In the genomic region with DNA sequence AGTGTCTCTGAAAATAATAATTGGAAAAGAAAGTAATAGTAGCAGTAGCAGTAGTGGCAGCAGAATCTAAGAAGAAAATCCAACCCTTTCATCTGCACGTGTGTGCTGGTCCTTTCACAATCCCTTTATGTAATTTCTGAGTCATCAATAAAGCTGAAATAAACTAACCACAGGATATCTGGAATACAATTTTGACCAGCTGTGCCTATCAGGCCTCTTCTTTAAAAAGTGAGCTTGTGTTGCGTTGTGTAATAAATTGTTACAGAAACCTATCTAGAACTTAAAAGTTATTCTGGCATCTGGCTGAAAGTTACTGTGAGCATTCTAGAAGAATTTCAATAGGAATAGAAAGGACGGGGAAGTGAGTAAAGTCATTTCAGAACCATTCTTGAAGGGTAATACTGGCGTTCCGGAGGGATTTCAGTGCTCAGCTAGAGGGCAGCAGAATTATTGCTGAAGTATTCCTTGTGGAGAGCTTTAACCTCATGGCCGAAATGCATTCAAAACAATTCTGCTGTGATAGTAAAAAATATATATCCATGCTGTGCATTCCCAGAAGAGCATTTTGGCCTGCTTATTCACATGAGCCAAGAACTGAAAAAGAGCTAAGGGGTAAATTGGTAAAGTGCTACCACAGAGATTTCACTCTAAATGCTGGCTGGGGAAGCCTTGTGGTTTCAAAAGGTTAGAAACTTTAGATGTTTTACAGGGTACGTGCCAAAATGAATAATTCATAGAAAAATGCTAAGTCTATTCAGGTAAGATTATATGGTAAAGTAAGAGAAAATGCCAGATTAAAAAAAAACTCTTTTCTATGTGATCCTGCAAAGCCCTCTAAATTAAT, we compare ENCODE assay signal across 14 cellular contexts.
DNase-seq lines count a peak whose midpoint lies in the region; ATAC-seq and TF ChIP-seq lines count a peak whose summit lies in the region.
"Had no signal": no experiment of that assay in that cellular context is flagged by ENCODE, and none has a peak within 500 bp of the region (broad histone marks: within the 10 kb centered on the region; RNA-seq: fewer than 3 reads in every experiment).

No MANE protein-coding gene starts in this region.

- TF ChIP-seq POLR2A in Peyer's patch (IDR thresholded peaks at IDR 0.05) = no peak

- H3K4me1 Mint-ChIP-seq in T-helper 2 cell treated with Interferon-gamma antibody and Interleukin-4, amounts not matched to agents 5 μg/mL and 100 μg/mL, for 36 hours (ENCODE audit: low read depth) = no peaks in the 10 kb centered on the region
- H3K4me1 Mint-ChIP-seq: B cell had no signal

- no peak overlapping the region for H3K27ac Mint-ChIP-seq in T-helper 2 cell treated with Interferon-gamma antibody and Interleukin-4, amounts not matched to agents 5 μg/mL and 100 μg/mL, for 36 hours
- H3K27ac Mint-ChIP-seq: B cell had no signal

- peak; percentile 34 for TF ChIP-seq CTCF in BE2C (IDR thresholded peaks at IDR 0.05; ENCODE audit: low read depth, low read length)
- TF ChIP-seq CTCF in foreskin keratinocyte (conservative IDR thresholded peaks at IDR 0.05) = no peak
- no peak for TF ChIP-seq CTCF in Peyer's patch (IDR thresholded peaks at IDR 0.05)

- DNase-seq in BE2C (no peak), M059J (ENCODE audit: low read depth) (peak; percentile 16), adipocyte (ENCODE audit: low read depth) (peak; percentile 45), foreskin keratinocyte (peak; percentile 16 to 33), Peyer's patch (no peak)
- no peak for DNase-seq in T-helper 2 cell treated with Interferon-gamma antibody and Interleukin-4, amounts not matched to agents 5 μg/mL and 100 μg/mL, for 36 hours (ENCODE audit: low spot score)
- no peak for DNase-seq in activated T-cell treated with anti-CD3 and anti-CD28 coated beads, Interleukin-2, amount 50 U/mL, for 48 hours
- DNase-seq: activated CD8-positive, alpha-beta memory T cell treated with anti-CD3 and anti-CD28 coated beads for 24 hours; activated naive CD4-positive, alpha-beta T cell; OCI-M1; stimulated activated CD4-positive, alpha-beta T cell treated with anti-CD3 and anti-CD28 coated beads, Interleukin-2, amount 100 ng/mL, for 24 hours had no signal

- H3K4me1 ChIP-seq in BE2C = no peaks in the 10 kb centered on the region
- H3K4me1 ChIP-seq in adipocyte (ENCODE audit: control insufficient read depth, insufficient read depth, low read length) = peaks cover 14% of the 10 kb centered on the region
- no peaks in the 10 kb centered on the region for H3K4me1 ChIP-seq in foreskin keratinocyte
- H3K4me1 ChIP-seq in Peyer's patch = no peaks in the 10 kb centered on the region

- no peak overlapping the region for H3K4me3 Mint-ChIP-seq in T-helper 2 cell treated with Interferon-gamma antibody and Interleukin-4, amounts not matched to agents 5 μg/mL and 100 μg/mL, for 36 hours
- H3K4me3 Mint-ChIP-seq: B cell had no signal

- H3K27me3 Mint-ChIP-seq in T-helper 2 cell treated with Interferon-gamma antibody and Interleukin-4, amounts not matched to agents 5 μg/mL and 100 μg/mL, for 36 hours (ENCODE audit: low read depth) = no peaks in the 10 kb centered on the region
- H3K27me3 Mint-ChIP-seq: B cell had no signal

- no peaks in the 10 kb centered on the region for H3K27me3 ChIP-seq in BE2C
- H3K27me3 ChIP-seq in adipocyte (replicated peaks; ENCODE audit: control insufficient read depth, insufficient read depth, low read length) = no peaks in the 10 kb centered on the region
- no peaks in the 10 kb centered on the region for H3K27me3 ChIP-seq in foreskin keratinocyte
- no peaks in the 10 kb centered on the region for H3K27me3 ChIP-seq in Peyer's patch

- no peaks in the 10 kb centered on the region for H3K9me3 Mint-ChIP-seq in T-helper 2 cell treated with Interferon-gamma antibody and Interleukin-4, amounts not matched to agents 5 μg/mL and 100 μg/mL, for 36 hours

- ATAC-seq in foreskin keratinocyte = no peak
- ATAC-seq in GM21619 (IDR thresholded peaks at IDR 0.05; ENCODE audit: unreplicated experiment) = no peak
- ATAC-seq: esophagus mucosa had no signal

- H3K27ac ChIP-seq in foreskin keratinocyte = no peak overlapping the region
- no peak overlapping the region for H3K27ac ChIP-seq in Peyer's patch

- no peaks in the 10 kb centered on the region for H3K9me3 ChIP-seq in BE2C
- H3K9me3 ChIP-seq in adipocyte (ENCODE audit: control insufficient read depth, low read length) = no peaks in the 10 kb centered on the region
- no peaks in the 10 kb centered on the region for H3K9me3 ChIP-seq in Peyer's patch

- H3K36me3 Mint-ChIP-seq in T-helper 2 cell treated with Interferon-gamma antibody and Interleukin-4, amounts not matched to agents 5 μg/mL and 100 μg/mL, for 36 hours (ENCODE audit: low read depth) = no peaks in the 10 kb centered on the region

- H3K36me3 ChIP-seq in BE2C (no peaks in the 10 kb centered on the region), adipocyte (ENCODE audit: control insufficient read depth, insufficient read depth, low read length, severe bottlenecking) (no peaks in the 10 kb centered on the region), Peyer's patch (no peaks in the 10 kb centered on the region)

- H3K4me3 ChIP-seq in BE2C (ENCODE audit: low read depth, low read length) (no peak overlapping the region), adipocyte (ENCODE audit: low read length) (no peak overlapping the region), Peyer's patch (no peak overlapping the region)

- no peak overlapping the region for H3K9ac ChIP-seq in adipocyte (ENCODE audit: low read length)

Comparison
In these comparisons a context has a peak if more than half of its experiments do, and no peak if none do; other contexts are left out.
1. DNase-seq: peak in M059J (single experiment), adipocyte (single experiment) and foreskin keratinocyte (2 of 2); none in BE2C (single experiment), T-helper 2 cell treated with Interferon-gamma antibody and Interleukin-4, amounts not matched to agents 5 μg/mL and 100 μg/mL, for 36 hours (single experiment), Peyer's patch (0 of 3) and activated T-cell treated with anti-CD3 and anti-CD28 coated beads, Interleukin-2, amount 50 U/mL, for 48 hours (0 of 2).